Comparison of ENCODE assay signal across 15 cellular contexts in genomic region chr14:86838363-86838762, GRCh38.
DNase-seq lines count a peak whose midpoint lies in the region; ATAC-seq lines count a peak whose summit lies in the region.
"Had no signal": no experiment of that assay in that cellular context is flagged by ENCODE, and none has a peak within 500 bp of the region (broad histone marks: within the 10 kb centered on the region; RNA-seq: fewer than 3 reads in every experiment).

No MANE protein-coding gene starts in this region.

- peak; percentile 3 for DNase-seq in stimulated activated CD4-positive, alpha-beta T cell treated with anti-CD3 and anti-CD28 coated beads, Interleukin-4, amount 100 ng/mL, for 24 hours
- no peak for DNase-seq in stimulated activated CD4-positive, alpha-beta T cell treated with anti-CD3 and anti-CD28 coated beads, Interleukin-2, amount 100 ng/mL, for 48 hours
- DNase-seq in RPMI7951 (ENCODE audit: low read depth) (peak; percentile 78), kidney glomerular epithelial cell (lab: John Stamatoyannopoulos, UW) (no peak)
- peak; percentile 0 for DNase-seq in stimulated activated naive B cell treated with anti-CD40 and anti-IgM and Interleukin-4, amounts not matched to agents 10 μg/mL and 1 μg/mL and 100 μg/mL, for 72 hours
- DNase-seq: activated CD4-positive, alpha-beta T cell treated with anti-CD3 and anti-CD28 coated beads, Interleukin-2, amount 50 U/mL, for 48 hours; activated gamma-delta T cell; head of caudate nucleus; NCI-H1436; NCI-H510A treated with DMSO at 0.1 percent for 48 hours; stimulated activated CD4-positive, alpha-beta T cell treated with anti-CD3 and anti-CD28 coated beads, Interleukin-2, amount 100 ng/mL, for 24 hours; uterus had no signal

- peak; percentile 62 for ATAC-seq in HG02884 (IDR thresholded peaks at IDR 0.05; ENCODE audit: unreplicated experiment)
- no peak for ATAC-seq in stimulated activated naive B cell treated with anti-CD40 and anti-IgM and Interleukin-4, amounts not matched to agents 10 μg/mL and 1 μg/mL and 100 μg/mL, for 72 hours (replicated peaks)
- no peak for ATAC-seq in HG03442 (IDR thresholded peaks at IDR 0.05; ENCODE audit: unreplicated experiment)
- no peak for ATAC-seq in GM18520 (IDR thresholded peaks at IDR 0.05; ENCODE audit: unreplicated experiment)

- no peaks in the 10 kb centered on the region for H3K27me3 Mint-ChIP-seq in stimulated activated naive B cell treated with anti-CD40 and anti-IgM and Interleukin-4, amounts not matched to agents 10 μg/mL and 1 μg/mL and 100 μg/mL, for 72 hours

- no peak overlapping the region for H3K27ac Mint-ChIP-seq in stimulated activated naive B cell treated with anti-CD40 and anti-IgM and Interleukin-4, amounts not matched to agents 10 μg/mL and 1 μg/mL and 100 μg/mL, for 72 hours

- no peaks in the 10 kb centered on the region for H3K4me1 Mint-ChIP-seq in stimulated activated naive B cell treated with anti-CD40 and anti-IgM and Interleukin-4, amounts not matched to agents 10 μg/mL and 1 μg/mL and 100 μg/mL, for 72 hours

- H3K36me3 Mint-ChIP-seq in stimulated activated naive B cell treated with anti-CD40 and anti-IgM and Interleukin-4, amounts not matched to agents 10 μg/mL and 1 μg/mL and 100 μg/mL, for 72 hours, result no peaks in the 10 kb centered on the region

- peaks cover 0 to 7% of the 10 kb centered on the region in 2 donors for H3K9me3 Mint-ChIP-seq in stimulated activated naive B cell treated with anti-CD40 and anti-IgM and Interleukin-4, amounts not matched to agents 10 μg/mL and 1 μg/mL and 100 μg/mL, for 72 hours

- H3K4me3 Mint-ChIP-seq in stimulated activated naive B cell treated with anti-CD40 and anti-IgM and Interleukin-4, amounts not matched to agents 10 μg/mL and 1 μg/mL and 100 μg/mL, for 72 hours, result no peak overlapping the region

Comparison
In these comparisons a context has a peak if more than half of its experiments do, and no peak if none do; other contexts are left out.
1. DNase-seq: peak in stimulated activated CD4-positive, alpha-beta T cell treated with anti-CD3 and anti-CD28 coated beads, Interleukin-4, amount 100 ng/mL, for 24 hours (single experiment), RPMI7951 (single experiment) and stimulated activated naive B cell treated with anti-CD40 and anti-IgM and Interleukin-4, amounts not matched to agents 10 μg/mL and 1 μg/mL and 100 μg/mL, for 72 hours (single experiment); none in stimulated activated CD4-positive, alpha-beta T cell treated with anti-CD3 and anti-CD28 coated beads, Interleukin-2, amount 100 ng/mL, for 48 hours (0 of 2) and kidney glomerular epithelial cell (single experiment).